In the genomic region with DNA sequence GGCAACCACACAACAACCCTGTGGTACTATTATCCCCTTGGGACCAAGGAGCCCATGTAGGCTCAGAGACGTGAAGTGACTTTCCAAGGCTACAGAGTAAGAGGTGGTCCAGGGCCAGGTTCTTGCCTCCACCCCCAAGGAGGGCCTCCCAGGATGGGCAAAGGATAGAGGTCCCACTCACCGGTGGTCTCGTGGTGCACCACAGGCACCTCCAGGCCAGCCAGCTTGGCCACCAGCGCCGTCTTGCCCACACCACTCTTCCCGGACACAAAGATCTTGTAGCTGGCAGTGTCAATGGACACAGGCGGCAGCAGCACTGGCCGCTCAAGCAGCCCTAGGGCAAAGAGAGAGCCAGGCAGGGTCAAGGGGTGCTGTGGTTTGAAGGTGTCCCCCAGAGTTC, we compare ENCODE assay signal across 30 cellular contexts.
"Had no signal": no experiment of that assay in that cellular context is flagged by ENCODE, and none has a peak within 500 bp of the region (broad histone marks: within the 10 kb centered on the region; RNA-seq: fewer than 3 reads in every experiment).

No MANE protein-coding gene starts in this region.

- H3K27ac ChIP-seq: dorsolateral prefrontal cortex, esophagus muscularis mucosa, foreskin keratinocyte, gastroesophageal sphincter, heart right ventricle, neural progenitor cell, psoas muscle, sigmoid colon, thoracic aorta, tibial nerve, upper lobe of left lung, uterus had no signal

- ATAC-seq: foreskin keratinocyte; gastroesophageal sphincter; heart right ventricle; mucosa of descending colon; natural killer cell treated with Interleukin-12 subunit alpha and Interleukin-12 subunit beta and Interleukin-15 and Interleukin-18, amount 100 ng/mL, for 72 hours; psoas muscle; right cardiac atrium; stimulated activated memory B cell treated with anti-CD40 and anti-IgM and Interleukin-4, amounts not matched to agents 10 μg/mL and 1 μg/mL and 100 μg/mL, for 72 hours; stimulated activated naive CD8-positive, alpha-beta T cell treated with anti-CD3 and anti-CD28 coated beads, Interleukin-15, Interleukin-2, amounts not matched to agents 100 U/mL and 50 U/mL, for 24 hours had no signal

- H3K9me3 ChIP-seq: esophagus muscularis mucosa, gastroesophageal sphincter, heart right ventricle, mucosa of descending colon, psoas muscle, sigmoid colon, thoracic aorta, tibial nerve, upper lobe of left lung, uterus had no signal

- H3K4me3 Mint-ChIP-seq: immature natural killer cell; memory B cell; mesothelial cell of epicardium; natural killer cell treated with Interleukin-12 subunit alpha and Interleukin-12 subunit beta and Interleukin-15 and Interleukin-18, amount 100 ng/mL, for 72 hours; neural progenitor cell; stimulated activated memory B cell treated with anti-CD40 and anti-IgM and Interleukin-4, amounts not matched to agents 10 μg/mL and 1 μg/mL and 100 μg/mL, for 72 hours had no signal

- H3K4me2 ChIP-seq: neural progenitor cell had no signal

- H3K36me3 Mint-ChIP-seq: immature natural killer cell; mesothelial cell of epicardium; naive B cell; natural killer cell treated with Interleukin-12 subunit alpha and Interleukin-12 subunit beta and Interleukin-15 and Interleukin-18, amount 100 ng/mL, for 72 hours had no signal

- H3K36me3 ChIP-seq: neural progenitor cell, thoracic aorta, uterus had no signal

- H3K27ac Mint-ChIP-seq: immature natural killer cell; memory B cell; mesothelial cell of epicardium; naive B cell; natural killer cell treated with Interleukin-12 subunit alpha and Interleukin-12 subunit beta and Interleukin-15 and Interleukin-18, amount 100 ng/mL, for 72 hours; neural progenitor cell; stimulated activated memory B cell treated with anti-CD40 and anti-IgM and Interleukin-4, amounts not matched to agents 10 μg/mL and 1 μg/mL and 100 μg/mL, for 72 hours had no signal

- DNase-seq: caudate nucleus; cerebellar nuclear complex; dorsolateral prefrontal cortex; effector memory CD4-positive, alpha-beta T cell; foreskin keratinocyte; heart right ventricle; hippocampal formation; immature natural killer cell; islet precursor cell; kidney glomerular epithelial cell; mucosa of descending colon; naive B cell; psoas muscle; sigmoid colon; stimulated activated CD4-positive, alpha-beta T cell treated with anti-CD3 and anti-CD28 coated beads, Interleukin-4, amount 100 ng/mL, for 4 hours; stimulated activated naive CD8-positive, alpha-beta T cell treated with anti-CD3 and anti-CD28 coated beads, Interleukin-15, Interleukin-2, amounts not matched to agents 100 U/mL and 50 U/mL, for 24 hours; substantia nigra; uterus had no signal

- H3K27me3 Mint-ChIP-seq: memory B cell had no signal

- H3K27me3 ChIP-seq: foreskin keratinocyte, upper lobe of left lung, uterus had no signal

- H2AFZ ChIP-seq: neural progenitor cell had no signal

- H3K4me3 ChIP-seq: dorsolateral prefrontal cortex, esophagus muscularis mucosa, gastroesophageal sphincter, heart right ventricle, lung, mucosa of descending colon, neural progenitor cell, psoas muscle, sigmoid colon, thoracic aorta, tibial nerve, upper lobe of left lung, uterus had no signal

- H3K9me3 Mint-ChIP-seq: immature natural killer cell; memory B cell; mesothelial cell of epicardium; naive B cell; natural killer cell treated with Interleukin-12 subunit alpha and Interleukin-12 subunit beta and Interleukin-15 and Interleukin-18, amount 100 ng/mL, for 72 hours; neural progenitor cell; stimulated activated memory B cell treated with anti-CD40 and anti-IgM and Interleukin-4, amounts not matched to agents 10 μg/mL and 1 μg/mL and 100 μg/mL, for 72 hours had no signal
